8 cellular contexts compared by ENCODE assay signal in genomic region chr16:75555213-75555706, GRCh38. TPM values are rescaled to one million over a fixed set of nuclear protein-coding genes. Genes with fewer than 3 reads are reported as not detected.
DNase-seq lines count a peak whose midpoint lies in the region; ATAC-seq and TF ChIP-seq lines count a peak whose summit lies in the region.

No MANE protein-coding gene starts in this region.

- H3K4me2 ChIP-seq in neural cell (ENCODE audit: low read length): peak overlapping the region; percentile 87

- no peaks in the 10 kb centered on the region for H3K36me3 Mint-ChIP-seq in activated naive CD4-positive, alpha-beta T cell treated with anti-CD3 and anti-CD28 coated beads, Interleukin-2, amount 50 U/mL, for 72 hours

- H3F3A ChIP-seq in neural cell (ENCODE audit: insufficient read depth, low read length, poor library complexity, severe bottlenecking): no peaks in the 10 kb centered on the region

- H3K79me2 ChIP-seq in neural cell (replicated peaks; ENCODE audit: insufficient read depth, low read length): peaks cover 5% of the 10 kb centered on the region

- H2AFZ ChIP-seq in neural cell (ENCODE audit: low read depth, low read length): peak overlapping the region; percentile 87

- no peaks in the 10 kb centered on the region for H3K9me3 ChIP-seq in neural cell (ENCODE audit: low read length)

- no peaks in the 10 kb centered on the region for H3K27me3 ChIP-seq in neural cell (ENCODE audit: insufficient read depth, low read depth, low read length)

- H4K20me1 ChIP-seq in neural cell (ENCODE audit: insufficient read depth): no peaks in the 10 kb centered on the region

- TF ChIP-seq EP300 in neural cell (conservative IDR thresholded peaks at IDR 0.05; ENCODE audit: poor library complexity, severe bottlenecking): no peak

- ATAC-seq in GM18498 (IDR thresholded peaks at IDR 0.05; ENCODE audit: unreplicated experiment): peak; percentile 13
- ATAC-seq in HG03135 (IDR thresholded peaks at IDR 0.05; ENCODE audit: unreplicated experiment): peak; percentile 27
- peak; percentile 2 to 7 for ATAC-seq in activated naive CD4-positive, alpha-beta T cell treated with anti-CD3 and anti-CD28 coated beads, Interleukin-2, amount 50 U/mL, for 72 hours

- no peaks in the 10 kb centered on the region for H3K9me3 Mint-ChIP-seq in activated naive CD4-positive, alpha-beta T cell treated with anti-CD3 and anti-CD28 coated beads, Interleukin-2, amount 50 U/mL, for 72 hours

- no peaks in the 10 kb centered on the region for H3K36me3 ChIP-seq in neural cell (ENCODE audit: insufficient read depth, low read length)

- peak overlapping the region; percentile 78 for H3K27ac ChIP-seq in neural cell (ENCODE audit: low read length)

- TF ChIP-seq CTCF in neural cell (IDR thresholded peaks at IDR 0.05; ENCODE audit: poor library complexity, severe bottlenecking): no peak

- H3K9ac ChIP-seq in neural cell (ENCODE audit: low read length): peak overlapping the region; percentile 72

- TF ChIP-seq RAD21 in neural cell (conservative IDR thresholded peaks at IDR 0.05): no peak

- H3K4me3 ChIP-seq in neural cell (ENCODE audit: low read length): peak overlapping the region; percentile 84

- H3K9me2 ChIP-seq in neural cell (ENCODE audit: insufficient read depth, low read length): no peaks in the 10 kb centered on the region

- peak overlapping the region; percentile 68 to 94 for H3K27ac Mint-ChIP-seq in activated naive CD4-positive, alpha-beta T cell treated with anti-CD3 and anti-CD28 coated beads, Interleukin-2, amount 50 U/mL, for 72 hours

- DNase-seq in AG20443 (ENCODE audit: low spot score) (peak; percentile 92), NCI-H345 treated with DMSO at 0.1 percent for 48 hours (lab: John Stamatoyannopoulos, UW; ENCODE audit: unreplicated experiment) (peak; percentile 21), globus pallidus (ENCODE audit: low spot score) (peak; percentile 88)
- peak in 1 of 2 donors; percentile 25 for DNase-seq in activated naive CD4-positive, alpha-beta T cell treated with anti-CD3 and anti-CD28 coated beads, Interleukin-2, amount 50 U/mL, for 72 hours (ENCODE audit: low spot score in 2 of 2)
- DNase-seq in activated effector memory CD4-positive, alpha-beta T cell treated with Interleukin-2 at 50 U/mL for 16 hours: no peak

TF ChIP-seq in neural cell, 6 proteins besides CTCF, POLR2A, EP300 and RAD21:
- no peak for TF ChIP-seq SMC3 (conservative IDR thresholded peaks at IDR 0.05; ENCODE audit: poor library complexity)
- TF ChIP-seq MXI1 (conservative IDR thresholded peaks at IDR 0.05; ENCODE audit: poor library complexity, severe bottlenecking): no peak
- TF ChIP-seq TAF1 (IDR thresholded peaks at IDR 0.05; ENCODE audit: low read depth): peak; percentile 26
- peak; percentile 40 for TF ChIP-seq POLR2AphosphoS5 (IDR thresholded peaks at IDR 0.05)
- TF ChIP-seq, protein P1, sequence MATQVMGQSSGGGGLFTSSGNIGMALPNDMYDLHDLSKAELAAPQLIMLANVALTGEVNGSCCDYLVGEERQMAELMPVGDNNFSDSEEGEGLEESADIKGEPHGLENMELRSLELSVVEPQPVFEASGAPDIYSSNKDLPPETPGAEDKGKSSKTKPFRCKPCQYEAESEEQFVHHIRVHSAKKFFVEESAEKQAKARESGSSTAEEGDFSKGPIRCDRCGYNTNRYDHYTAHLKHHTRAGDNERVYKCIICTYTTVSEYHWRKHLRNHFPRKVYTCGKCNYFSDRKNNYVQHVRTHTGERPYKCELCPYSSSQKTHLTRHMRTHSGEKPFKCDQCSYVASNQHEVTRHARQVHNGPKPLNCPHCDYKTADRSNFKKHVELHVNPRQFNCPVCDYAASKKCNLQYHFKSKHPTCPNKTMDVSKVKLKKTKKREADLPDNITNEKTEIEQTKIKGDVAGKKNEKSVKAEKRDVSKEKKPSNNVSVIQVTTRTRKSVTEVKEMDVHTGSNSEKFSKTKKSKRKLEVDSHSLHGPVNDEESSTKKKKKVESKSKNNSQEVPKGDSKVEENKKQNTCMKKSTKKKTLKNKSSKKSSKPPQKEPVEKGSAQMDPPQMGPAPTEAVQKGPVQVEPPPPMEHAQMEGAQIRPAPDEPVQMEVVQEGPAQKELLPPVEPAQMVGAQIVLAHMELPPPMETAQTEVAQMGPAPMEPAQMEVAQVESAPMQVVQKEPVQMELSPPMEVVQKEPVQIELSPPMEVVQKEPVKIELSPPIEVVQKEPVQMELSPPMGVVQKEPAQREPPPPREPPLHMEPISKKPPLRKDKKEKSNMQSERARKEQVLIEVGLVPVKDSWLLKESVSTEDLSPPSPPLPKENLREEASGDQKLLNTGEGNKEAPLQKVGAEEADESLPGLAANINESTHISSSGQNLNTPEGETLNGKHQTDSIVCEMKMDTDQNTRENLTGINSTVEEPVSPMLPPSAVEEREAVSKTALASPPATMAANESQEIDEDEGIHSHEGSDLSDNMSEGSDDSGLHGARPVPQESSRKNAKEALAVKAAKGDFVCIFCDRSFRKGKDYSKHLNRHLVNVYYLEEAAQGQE (IDR thresholded peaks at IDR 0.05; ENCODE audit: borderline replicate concordance): no peak
- TF ChIP-seq EZH2 (IDR thresholded peaks at IDR 0.05; ENCODE audit: borderline replicate concordance, insufficient read depth, low read length, poor library complexity, severe bottlenecking): no peak
TF ChIP-seq in neural cell: peak in this region for 2.

RNA-seq across cellular contexts. Expression of gene TMEM231, which starts 0.8 kb away (rescaled TPM):
- 1 to 10 TPM; 2.8 to 6.0 TPM for total RNA-seq in activated naive CD4-positive, alpha-beta T cell treated with anti-CD3 and anti-CD28 coated beads, Interleukin-2, amount 50 U/mL, for 72 hours
- 19.6 and 25.6 TPM in 2 replicates for polyA plus RNA-seq in neural cell
- 24.0 and 27.0 TPM in 2 replicates for polyA minus RNA-seq in neural cell

RNA-seq across cellular contexts. Expression of gene GABARAPL2, which starts 10.9 kb away (rescaled TPM):
- 10 to 100 TPM; 56.0 to 82.3 TPM for total RNA-seq in activated naive CD4-positive, alpha-beta T cell treated with anti-CD3 and anti-CD28 coated beads, Interleukin-2, amount 50 U/mL, for 72 hours
- 299 and 344 TPM in 2 replicates for polyA plus RNA-seq in neural cell
- polyA minus RNA-seq in neural cell: 104 and 117 TPM in 2 replicates

RNA-seq across cellular contexts. Expression of gene CHST5, which starts 19.4 kb away (rescaled TPM):
- total RNA-seq in activated naive CD4-positive, alpha-beta T cell treated with anti-CD3 and anti-CD28 coated beads, Interleukin-2, amount 50 U/mL, for 72 hours: under 1 TPM; 0.10 to 0.18 TPM
- polyA plus RNA-seq in neural cell: 0.84 and 2.7 TPM in 2 replicates
- 0.23 and 0.73 TPM in 2 replicates for polyA minus RNA-seq in neural cell
